9 cellular contexts compared by ENCODE assay signal in genomic region chr10:32139223-32140073, GRCh38.
DNase-seq lines count a peak whose midpoint lies in the region; ATAC-seq, FAIRE-seq and TF ChIP-seq lines count a peak whose summit lies in the region.
"Had no signal": no experiment of that assay in that cellular context is flagged by ENCODE, and none has a peak within 500 bp of the region (broad histone marks: within the 10 kb centered on the region; RNA-seq: fewer than 3 reads in every experiment).

No MANE protein-coding gene starts in this region.

- DNase-seq in activated CD4-positive, alpha-beta T cell treated with anti-CD3 and anti-CD28 coated beads for 36 hours, result peak; percentile 24
- DNase-seq in activated CD4-positive, alpha-beta T cell treated with anti-CD3 and anti-CD28 coated beads for 4 hours, result no peak
- DNase-seq in RCC 7860 (ENCODE audit: low spot score) (peak; percentile 80), endodermal cell (peak; percentile 97), lung (ENCODE audit: low spot score) (peak; percentile 89), urothelium cell line (ENCODE audit: low spot score) (peak; percentile 97), NAMALWA (ENCODE audit: low spot score) (no peak)

- H3K9me3 ChIP-seq in endodermal cell (ENCODE audit: control insufficient read depth, low read length), result no peaks in the 10 kb centered on the region
- no peaks in the 10 kb centered on the region for H3K9me3 ChIP-seq in lung (ENCODE audit: control insufficient read depth in 2 of 2, insufficient read depth in 1 of 2, low read length in 1 of 2)

- H3K4me1 ChIP-seq in endodermal cell (ENCODE audit: control insufficient read depth, insufficient read depth, low read length), result peaks cover 5% of the 10 kb centered on the region
- H3K4me1 ChIP-seq in lung (ENCODE audit: control insufficient read depth in 2 of 2, insufficient read depth in 2 of 2, low read length in 2 of 2), result peaks cover 4 to 5% of the 10 kb centered on the region in 2 donors

- H3K9me3 Mint-ChIP-seq in activated CD4-positive, alpha-beta T cell treated with anti-CD3 and anti-CD28 coated beads for 36 hours (ENCODE audit: low read depth), result no peaks in the 10 kb centered on the region
- no peaks in the 10 kb centered on the region for H3K9me3 Mint-ChIP-seq in endodermal cell

- no peaks in the 10 kb centered on the region for H3K27me3 Mint-ChIP-seq in activated CD4-positive, alpha-beta T cell treated with anti-CD3 and anti-CD28 coated beads for 36 hours
- H3K27me3 Mint-ChIP-seq in endodermal cell (ENCODE audit: insufficient read depth), result no peaks in the 10 kb centered on the region

- no peak for TF ChIP-seq CTCF in endodermal cell (conservative IDR thresholded peaks at IDR 0.05)
- no peak for TF ChIP-seq CTCF in lung (IDR thresholded peaks at IDR 0.05; ENCODE audit: control extremely low read depth, extremely low read depth)

- H3K36me3 Mint-ChIP-seq in activated CD4-positive, alpha-beta T cell treated with anti-CD3 and anti-CD28 coated beads for 36 hours (ENCODE audit: low read depth), result no peaks in the 10 kb centered on the region
- H3K36me3 Mint-ChIP-seq in endodermal cell (ENCODE audit: low read depth), result no peaks in the 10 kb centered on the region

- WGBS in endodermal cell (ENCODE audit: insufficient coverage in 1 of 2, insufficient read length in 1 of 2), 2 experiments, result 50 to 52% methylated on average over 2 to 12 of the region's 12 CpGs
- 39 to 43% methylated on average over 12 of the region's 12 CpGs for WGBS in lung, 2 donors

- H3K27ac Mint-ChIP-seq in activated CD4-positive, alpha-beta T cell treated with anti-CD3 and anti-CD28 coated beads for 36 hours, result no peak overlapping the region
- peak overlapping the region; percentile 56 for H3K27ac Mint-ChIP-seq in endodermal cell

- H3K4me3 ChIP-seq in endodermal cell (ENCODE audit: low read length) (no peak overlapping the region), lung (no peak overlapping the region)

- POLR2A ChIA-PET in activated CD4-positive, alpha-beta T cell treated with anti-CD3 and anti-CD28 coated beads for 36 hours (lab: Charles Lee), result no interaction called here

- H3K4me3 Mint-ChIP-seq in activated CD4-positive, alpha-beta T cell treated with anti-CD3 and anti-CD28 coated beads for 36 hours, result no peak overlapping the region
- H3K4me3 Mint-ChIP-seq in endodermal cell, result no peak overlapping the region

- H3K27me3 ChIP-seq in endodermal cell (ENCODE audit: control insufficient read depth, insufficient read depth, low read length, poor library complexity, severe bottlenecking) (no peaks in the 10 kb centered on the region), lung (ENCODE audit: control insufficient read depth, insufficient read depth) (no peaks in the 10 kb centered on the region)

- ATAC-seq in activated CD4-positive, alpha-beta T cell treated with anti-CD3 and anti-CD28 coated beads for 36 hours, result peak; percentile 55
- ATAC-seq in lung (ENCODE audit: insufficient read depth, low FRiP score) (peak; percentile 96), HG02571 (IDR thresholded peaks at IDR 0.05; ENCODE audit: unreplicated experiment) (no peak)

- no peak overlapping the region for H3K9ac ChIP-seq in endodermal cell (ENCODE audit: extremely low read depth, low read length, poor library complexity, severe bottlenecking)

- FAIRE-seq in RCC 7860 (lab: Jason Lieb, UNC), result peak; percentile 84
- peak; percentile 91 for FAIRE-seq in urothelium cell line (lab: Jason Lieb, UNC)

- CTCF ChIA-PET in activated CD4-positive, alpha-beta T cell treated with anti-CD3 and anti-CD28 coated beads for 36 hours (lab: Charles Lee), result no interaction called here

- H3K36me3 ChIP-seq in endodermal cell (ENCODE audit: control insufficient read depth, insufficient read depth, low read length), result no peaks in the 10 kb centered on the region
- no peaks in the 10 kb centered on the region for H3K36me3 ChIP-seq in lung (ENCODE audit: control insufficient read depth in 2 of 2, insufficient read depth in 2 of 2, low read length in 2 of 2)

- H3K4me1 Mint-ChIP-seq in activated CD4-positive, alpha-beta T cell treated with anti-CD3 and anti-CD28 coated beads for 36 hours, result peaks cover 4% of the 10 kb centered on the region
- peaks cover 11% of the 10 kb centered on the region for H3K4me1 Mint-ChIP-seq in endodermal cell

- H3K27ac ChIP-seq in endodermal cell (ENCODE audit: low read depth, low read length), result no peak overlapping the region
- H3K27ac ChIP-seq in lung (ENCODE audit: low read depth in 1 of 2, low read length in 1 of 2), result peak overlapping the region in 1 of 2 donors; percentile 58
- H3K27ac ChIP-seq: C4-2B had no signal

- intact Hi-C loops in activated CD4-positive, alpha-beta T cell treated with anti-CD3 and anti-CD28 coated beads for 36 hours (cut with DNase I, micrococcal nuclease), result no loop called here

Comparison
In these comparisons a context has a peak if more than half of its experiments do, and no peak if none do; other contexts are left out.
1. DNase-seq: peak in activated CD4-positive, alpha-beta T cell treated with anti-CD3 and anti-CD28 coated beads for 36 hours (single experiment), RCC 7860 (single experiment), endodermal cell (single experiment), lung (single experiment) and urothelium cell line (single experiment); none in activated CD4-positive, alpha-beta T cell treated with anti-CD3 and anti-CD28 coated beads for 4 hours (0 of 2) and NAMALWA (single experiment).